19 cellular contexts compared by ENCODE assay signal in the genomic region with DNA sequence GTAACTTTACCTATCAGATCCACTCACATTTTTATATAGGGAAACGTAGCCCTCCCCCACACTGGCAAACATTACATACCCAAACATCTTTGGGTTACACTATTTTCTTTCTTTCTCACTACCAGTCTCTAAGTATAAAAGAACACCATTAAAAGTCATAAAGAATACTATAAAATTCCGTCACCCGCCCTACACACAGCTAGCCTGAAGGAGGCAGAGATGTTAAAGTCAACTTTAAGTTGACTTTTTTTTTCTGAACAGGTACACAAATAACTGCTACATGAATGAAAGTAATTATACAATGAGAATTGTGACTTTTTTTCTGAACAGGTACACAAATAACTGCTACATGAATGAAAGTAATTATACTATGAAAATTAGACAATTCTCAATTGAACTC.
DNase-seq lines count a peak whose midpoint lies in the region; ATAC-seq, FAIRE-seq and TF ChIP-seq lines count a peak whose summit lies in the region.
"Had no signal": no experiment of that assay in that cellular context is flagged by ENCODE, and none has a peak within 500 bp of the region (broad histone marks: within the 10 kb centered on the region; RNA-seq: fewer than 3 reads in every experiment).

No MANE protein-coding gene starts in this region.

- H3K36me3 ChIP-seq in GM12878 (ENCODE audit: control insufficient read depth in 2 of 2, insufficient read depth in 2 of 2, low read length in 1 of 2) (no peaks in the 10 kb centered on the region), ascending aorta (no peaks in the 10 kb centered on the region), SJCRH30 (no peaks in the 10 kb centered on the region)
- H3K36me3 ChIP-seq: BLaER1, HAP-1 had no signal

- no peak for ATAC-seq in GM12878
- ATAC-seq: CD8-positive, alpha-beta T cell had no signal

- BruUV-seq in GM12878 (replicated peaks; lab: Mats Ljungman, UMichigan) = no TSS peak

- no peaks in the 10 kb centered on the region for H3K79me2 ChIP-seq in GM12878 (ENCODE audit: control insufficient read depth, insufficient read depth, low read length)

- CTCF ChIA-PET in GM12878 (lab: Yijun Ruan, JAX) = no interaction called here

- POLR2A ChIA-PET in GM12878 (lab: Charles Lee) = no interaction called here

- SMC1A ChIA-PET in GM12878 (lab: Charles Lee; ENCODE audit: uncharacterized antibody, unreplicated experiment) = no interaction called here

- TF ChIP-seq CTCF in LNCAP (IDR thresholded peaks at IDR 0.05) = peak; percentile 35; the same call in 1 of the 2 replicates
- no peak for TF ChIP-seq CTCF in GM12878 (IDR thresholded peaks at IDR 0.05 in 2 of 3, conservative IDR thresholded peaks at IDR 0.05 in 1 of 3; ENCODE audit: control insufficient read depth in 2 of 3, extremely low read depth in 1 of 3, insufficient read depth in 1 of 3, low read depth in 3 of 3, low read length in 3 of 3)
- TF ChIP-seq CTCF in neural crest cell (conservative IDR thresholded peaks at IDR 0.05) = peak; percentile 21
- no peak for TF ChIP-seq CTCF in ascending aorta (IDR thresholded peaks at IDR 0.05)

- no peaks in the 10 kb centered on the region for H4K20me1 ChIP-seq in GM12878 (ENCODE audit: control insufficient read depth, insufficient read depth)
- H4K20me1 ChIP-seq: BLaER1 had no signal

- FAIRE-seq in GM19239 (lab: Jason Lieb, UNC) (peak; percentile 8), GM12878 (lab: Jason Lieb, UNC) (no peak)
- FAIRE-seq: GM12891 had no signal

- no peak overlapping the region for H3K9ac ChIP-seq in GM12878 (ENCODE audit: control insufficient read depth, insufficient read depth, low read length)
- H3K9ac ChIP-seq: BLaER1 had no signal

- H3K9me3 ChIP-seq in GM12878 (replicated peaks; ENCODE audit: control insufficient read depth, insufficient read depth, low read length) = no peaks in the 10 kb centered on the region
- H3K9me3 ChIP-seq in ascending aorta = no peaks in the 10 kb centered on the region
- no peaks in the 10 kb centered on the region for H3K9me3 ChIP-seq in SJCRH30 (replicated peaks)
- H3K9me3 ChIP-seq: BLaER1, HAP-1 had no signal

- TF ChIP-seq EP300 in GM12878 (IDR thresholded peaks at IDR 0.05; ENCODE audit: borderline replicate concordance in 1 of 2, control insufficient read depth in 1 of 2, low read depth in 2 of 2, low read length in 2 of 2) = no peak

- WGBS in GM12878 (ENCODE audit: insufficient coverage, insufficient replicate concordance, low lambda C conversion rate, missing lambda C conversion rate) = 16% methylated on average over 3 of the region's 3 CpGs

- H3K9me3 Mint-ChIP-seq in neural crest cell = peaks cover 2% of the 10 kb centered on the region

- H3K27ac ChIP-seq in GM12878 (ENCODE audit: control insufficient read depth, insufficient read depth) = no peak overlapping the region
- H3K27ac ChIP-seq in ascending aorta = no peak overlapping the region
- H3K27ac ChIP-seq in SJCRH30 = no peak overlapping the region
- H3K27ac ChIP-seq: BLaER1, HL-60 had no signal

- H3K4me3 Mint-ChIP-seq in neural crest cell = no peak overlapping the region
- H3K4me3 Mint-ChIP-seq: CD8-positive, alpha-beta T cell had no signal

- H3K27me3 ChIP-seq in GM12878 (replicated peaks in 1 of 2; ENCODE audit: control insufficient read depth in 2 of 2, insufficient read depth in 2 of 2, low read length in 1 of 2) = no peaks in the 10 kb centered on the region
- no peaks in the 10 kb centered on the region for H3K27me3 ChIP-seq in ascending aorta
- no peaks in the 10 kb centered on the region for H3K27me3 ChIP-seq in SJCRH30
- H3K27me3 ChIP-seq: BLaER1 had no signal

- H3K4me1 Mint-ChIP-seq in neural crest cell = no peaks in the 10 kb centered on the region

- RAD21 ChIA-PET in GM12878 (lab: Charles Lee; ENCODE audit: unreplicated experiment) = no interaction called here

- in situ Hi-C loops in GM12878 (cut with MboI) = no loop called here

- TF ChIP-seq RAD21 in GM12878 (IDR thresholded peaks at IDR 0.05; ENCODE audit: insufficient read depth, low read depth, low read length) = 0 out of 2 replicates have a peak, but pooled peaks have one; percentile 3

- H3K4me1 ChIP-seq in GM12878 (ENCODE audit: control insufficient read depth, insufficient read depth, low read length) (no peaks in the 10 kb centered on the region), ascending aorta (no peaks in the 10 kb centered on the region), SJCRH30 (no peaks in the 10 kb centered on the region)
- H3K4me1 ChIP-seq: BLaER1 had no signal

- intact Hi-C loops in GM12878 (cut with micrococcal nuclease; ENCODE audit: unreplicated experiment) (no loop called here), ascending aorta (cut with DNase I) (no loop called here)

- DNase-seq in GM19239 (ENCODE audit: insufficient read length, low spot score) (no peak), GM12878 (ENCODE audit: low read depth, low spot score) (no peak), neural crest cell (ENCODE audit: low read depth, low spot score) (no peak), erythroblast (lab: John Stamatoyannopoulos, UW) (no peak), ascending aorta (ENCODE audit: low spot score in 2 of 2) (no peak), SJCRH30 (no peak)
- no peak for DNase-seq in NK-92 treated with Interleukin-12 subunit alpha and Interleukin-12 subunit beta, amount 100 ng/mL, for 24 hours (lab: John Stamatoyannopoulos, UW)
- DNase-seq: 8988T; Calu3; CD8-positive, alpha-beta T cell; DMS53; DND-41; EL; GOT3 had no signal

- H3K36me3 Mint-ChIP-seq in neural crest cell (ENCODE audit: low read depth) = no peaks in the 10 kb centered on the region
- H3K36me3 Mint-ChIP-seq: CD8-positive, alpha-beta T cell had no signal

- H3K4me3 ChIP-seq in GM12878 (no peak overlapping the region), ascending aorta (no peak overlapping the region), SJCRH30 (no peak overlapping the region)
- H3K4me3 ChIP-seq: BLaER1, HAP-1 had no signal

- no peaks in the 10 kb centered on the region for H3K27me3 Mint-ChIP-seq in neural crest cell (ENCODE audit: low read depth)

- no peak overlapping the region for H2AFZ ChIP-seq in GM12878 (ENCODE audit: control insufficient read depth, low read depth, low read length)

- TF ChIP-seq POLR2A in GM12878 (IDR thresholded peaks at IDR 0.05; ENCODE audit: low read depth, low read length) (no peak), erythroblast (IDR thresholded peaks at IDR 0.05; ENCODE audit: low read length) (no peak)

- H3K4me2 ChIP-seq in GM12878 (ENCODE audit: control insufficient read depth, insufficient read depth) = no peak overlapping the region
- H3K4me2 ChIP-seq: BLaER1 had no signal

- H3K27ac Mint-ChIP-seq in neural crest cell (ENCODE audit: unreplicated experiment) = no peak overlapping the region
- H3K27ac Mint-ChIP-seq: CD8-positive, alpha-beta T cell had no signal

TF ChIP-seq in GM12878, 131 proteins besides CTCF, POLR2A, EP300 and RAD21:
- TF ChIP-seq IKZF1 (conservative IDR thresholded peaks at IDR 0.05) (no peak), MEF2B (IDR thresholded peaks at IDR 0.05; ENCODE audit: partially characterized antibody, poor library complexity, severe bottlenecking) (no peak)
- TF ChIP-seq, protein P1, sequence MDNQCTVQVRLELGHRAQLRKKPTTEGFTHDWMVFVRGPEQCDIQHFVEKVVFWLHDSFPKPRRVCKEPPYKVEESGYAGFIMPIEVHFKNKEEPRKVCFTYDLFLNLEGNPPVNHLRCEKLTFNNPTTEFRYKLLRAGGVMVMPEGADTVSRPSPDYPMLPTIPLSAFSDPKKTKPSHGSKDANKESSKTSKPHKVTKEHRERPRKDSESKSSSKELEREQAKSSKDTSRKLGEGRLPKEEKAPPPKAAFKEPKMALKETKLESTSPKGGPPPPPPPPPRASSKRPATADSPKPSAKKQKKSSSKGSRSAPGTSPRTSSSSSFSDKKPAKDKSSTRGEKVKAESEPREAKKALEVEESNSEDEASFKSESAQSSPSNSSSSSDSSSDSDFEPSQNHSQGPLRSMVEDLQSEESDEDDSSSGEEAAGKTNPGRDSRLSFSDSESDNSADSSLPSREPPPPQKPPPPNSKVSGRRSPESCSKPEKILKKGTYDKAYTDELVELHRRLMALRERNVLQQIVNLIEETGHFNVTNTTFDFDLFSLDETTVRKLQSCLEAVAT (IDR thresholded peaks at IDR 0.05) = no peak
- TF ChIP-seq, protein P2, sequence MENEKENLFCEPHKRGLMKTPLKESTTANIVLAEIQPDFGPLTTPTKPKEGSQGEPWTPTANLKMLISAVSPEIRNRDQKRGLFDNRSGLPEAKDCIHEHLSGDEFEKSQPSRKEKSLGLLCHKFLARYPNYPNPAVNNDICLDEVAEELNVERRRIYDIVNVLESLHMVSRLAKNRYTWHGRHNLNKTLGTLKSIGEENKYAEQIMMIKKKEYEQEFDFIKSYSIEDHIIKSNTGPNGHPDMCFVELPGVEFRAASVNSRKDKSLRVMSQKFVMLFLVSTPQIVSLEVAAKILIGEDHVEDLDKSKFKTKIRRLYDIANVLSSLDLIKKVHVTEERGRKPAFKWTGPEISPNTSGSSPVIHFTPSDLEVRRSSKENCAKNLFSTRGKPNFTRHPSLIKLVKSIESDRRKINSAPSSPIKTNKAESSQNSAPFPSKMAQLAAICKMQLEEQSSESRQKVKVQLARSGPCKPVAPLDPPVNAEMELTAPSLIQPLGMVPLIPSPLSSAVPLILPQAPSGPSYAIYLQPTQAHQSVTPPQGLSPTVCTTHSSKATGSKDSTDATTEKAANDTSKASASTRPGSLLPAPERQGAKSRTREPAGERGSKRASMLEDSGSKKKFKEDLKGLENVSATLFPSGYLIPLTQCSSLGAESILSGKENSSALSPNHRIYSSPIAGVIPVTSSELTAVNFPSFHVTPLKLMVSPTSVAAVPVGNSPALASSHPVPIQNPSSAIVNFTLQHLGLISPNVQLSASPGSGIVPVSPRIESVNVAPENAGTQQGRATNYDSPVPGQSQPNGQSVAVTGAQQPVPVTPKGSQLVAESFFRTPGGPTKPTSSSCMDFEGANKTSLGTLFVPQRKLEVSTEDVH (IDR thresholded peaks at IDR 0.05; ENCODE audit: low read depth, partially characterized antibody) = no peak

Comparison
In these comparisons a context has a peak if more than half of its experiments do, and no peak if none do; other contexts are left out.
1. CTCF ChIP-seq: peak in LNCAP (single experiment) and neural crest cell (single experiment); none in GM12878 (0 of 3) and ascending aorta (0 of 3).